In the genomic region with DNA sequence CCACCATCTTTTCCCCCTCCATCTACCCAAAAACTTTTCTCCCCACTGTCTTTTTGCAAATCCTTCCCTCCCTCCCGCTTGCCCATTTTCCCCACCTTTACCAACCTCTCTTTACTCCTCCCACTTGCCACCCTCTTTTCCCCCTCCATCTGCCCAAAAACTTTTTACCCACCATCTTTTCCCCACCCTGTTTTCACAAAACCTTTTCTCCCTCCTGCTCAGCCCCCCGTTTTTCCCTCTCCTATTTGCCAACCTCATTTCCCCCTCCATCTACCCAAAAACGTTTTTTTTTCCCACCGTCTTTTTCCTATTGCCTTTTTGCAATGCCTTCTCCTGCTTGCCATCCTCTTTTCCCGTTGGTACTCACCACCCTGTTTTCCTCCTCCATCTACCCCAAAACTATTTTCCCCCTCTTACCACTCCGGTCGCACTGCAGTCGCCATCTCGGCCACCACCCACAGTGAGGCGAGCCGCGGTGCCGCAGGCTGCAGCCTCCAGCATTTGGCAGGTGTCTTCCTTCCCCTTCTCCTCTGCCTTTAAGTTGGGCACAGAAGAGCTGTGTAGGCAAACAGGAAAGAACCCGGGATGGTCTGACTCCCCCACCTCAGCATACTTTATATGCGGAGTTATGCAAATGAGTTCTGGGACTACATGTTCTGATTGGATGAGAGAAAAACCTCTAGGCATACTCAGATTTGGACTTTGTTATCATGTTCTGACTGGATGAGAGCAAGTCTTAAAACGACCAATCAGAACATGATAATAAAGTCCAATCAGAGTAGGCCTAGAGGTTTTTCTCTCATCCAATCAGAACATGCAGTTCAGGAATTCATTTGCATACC, we compare ENCODE assay signal across 29 cellular contexts.
DNase-seq lines count a peak whose midpoint lies in the region; ATAC-seq and TF ChIP-seq lines count a peak whose summit lies in the region.
"Had no signal": no experiment of that assay in that cellular context is flagged by ENCODE, and none has a peak within 500 bp of the region (broad histone marks: within the 10 kb centered on the region; RNA-seq: fewer than 3 reads in every experiment).

No MANE protein-coding gene starts in this region.

- no peaks in the 10 kb centered on the region for H3K27me3 ChIP-seq in Peyer's patch

- no peaks in the 10 kb centered on the region for H3K9me3 ChIP-seq in mucosa of descending colon
- H3K9me3 ChIP-seq in Peyer's patch = no peaks in the 10 kb centered on the region
- H3K9me3 ChIP-seq: thoracic aorta had no signal

- no peak overlapping the region for H3K4me3 ChIP-seq in mucosa of descending colon
- H3K4me3 ChIP-seq in Peyer's patch = no peak overlapping the region
- H3K4me3 ChIP-seq: BLaER1, smooth muscle cell, thoracic aorta had no signal

- no peak overlapping the region for H3K27ac ChIP-seq in Peyer's patch
- H3K27ac ChIP-seq: BLaER1, thoracic aorta had no signal

- peaks cover 32% of the 10 kb centered on the region for H3K27me3 Mint-ChIP-seq in activated T-cell treated with anti-CD3 and anti-CD28 coated beads, Interleukin-2, amount 50 U/mL, for 24 hours

- H3K36me3 ChIP-seq in mucosa of descending colon (ENCODE audit: low read depth) = no peaks in the 10 kb centered on the region
- no peaks in the 10 kb centered on the region for H3K36me3 ChIP-seq in Peyer's patch
- H3K36me3 ChIP-seq: BLaER1, thoracic aorta had no signal

- ATAC-seq in mucosa of descending colon (no peak), left lobe of liver (no peak)
- ATAC-seq: activated T-helper 17 cell treated with anti-CD3 and anti-CD28 coated beads, Interleukin-2, amount 50 U/mL, for 72 hours; left ventricle myocardium superior; SK-N-SH treated with all-trans-retinoic acid at 6 μM for 48 hours had no signal

- peaks cover under 1% of the 10 kb centered on the region for H3K4me1 Mint-ChIP-seq in activated T-cell treated with anti-CD3 and anti-CD28 coated beads, Interleukin-2, amount 50 U/mL, for 24 hours (ENCODE audit: low read depth)
- H3K4me1 Mint-ChIP-seq: brain, endodermal cell had no signal

- H3K27ac Mint-ChIP-seq in activated T-cell treated with anti-CD3 and anti-CD28 coated beads, Interleukin-2, amount 50 U/mL, for 24 hours = peak overlapping the region; percentile 57
- H3K27ac Mint-ChIP-seq: activated CD4-positive, alpha-beta memory T cell treated with anti-CD3 and anti-CD28 coated beads for 36 hours; activated T-helper 17 cell treated with anti-CD3 and anti-CD28 coated beads, Interleukin-2, amount 50 U/mL, for 72 hours; brain; endodermal cell; H9; T-helper 1 cell treated with Interleukin-12 subunit alpha and Interleukin-12 subunit beta and Interleukin-4 antibody, amounts not matched to agents 30 μg/mL and 1 μg/mL, for 36 hours had no signal

- TF ChIP-seq POLR2A in Peyer's patch (IDR thresholded peaks at IDR 0.05) = no peak

- no peaks in the 10 kb centered on the region for H3K9me3 Mint-ChIP-seq in activated T-cell treated with anti-CD3 and anti-CD28 coated beads, Interleukin-2, amount 50 U/mL, for 24 hours
- H3K9me3 Mint-ChIP-seq: activated CD4-positive, alpha-beta memory T cell treated with anti-CD3 and anti-CD28 coated beads for 36 hours; activated T-helper 17 cell treated with anti-CD3 and anti-CD28 coated beads, Interleukin-2, amount 50 U/mL, for 72 hours; endodermal cell; T-helper 1 cell treated with Interleukin-12 subunit alpha and Interleukin-12 subunit beta and Interleukin-4 antibody, amounts not matched to agents 30 μg/mL and 1 μg/mL, for 36 hours had no signal

- H3K4me3 Mint-ChIP-seq in activated T-cell treated with anti-CD3 and anti-CD28 coated beads, Interleukin-2, amount 50 U/mL, for 24 hours = no peak overlapping the region
- H3K4me3 Mint-ChIP-seq: activated CD4-positive, alpha-beta memory T cell treated with anti-CD3 and anti-CD28 coated beads for 36 hours; activated T-helper 17 cell treated with anti-CD3 and anti-CD28 coated beads, Interleukin-2, amount 50 U/mL, for 72 hours; brain; endodermal cell; H9; naive B cell; T-helper 1 cell treated with Interleukin-12 subunit alpha and Interleukin-12 subunit beta and Interleukin-4 antibody, amounts not matched to agents 30 μg/mL and 1 μg/mL, for 36 hours had no signal

- no peaks in the 10 kb centered on the region for H3K36me3 Mint-ChIP-seq in activated T-cell treated with anti-CD3 and anti-CD28 coated beads, Interleukin-2, amount 50 U/mL, for 24 hours (ENCODE audit: low read depth)
- H3K36me3 Mint-ChIP-seq: activated CD4-positive, alpha-beta memory T cell treated with anti-CD3 and anti-CD28 coated beads for 36 hours; brain; naive B cell had no signal

- no peak for TF ChIP-seq CTCF in mucosa of descending colon (IDR thresholded peaks at IDR 0.05)
- no peak for TF ChIP-seq CTCF in Peyer's patch (IDR thresholded peaks at IDR 0.05)

- intact Hi-C loops in mucosa of descending colon (cut with DNase I, micrococcal nuclease) = no loop called here

- in situ Hi-C loops in KBM-7 (cut with MboI; ENCODE audit: low pct_unique_long_range_greater_than_20kb, low sequenced_read_pairs) = no loop called here

- H3K4me1 ChIP-seq in mucosa of descending colon (ENCODE audit: low read depth) = no peaks in the 10 kb centered on the region
- H3K4me1 ChIP-seq in Peyer's patch = no peaks in the 10 kb centered on the region

- no peak for DNase-seq in activated T-cell treated with anti-CD3 and anti-CD28 coated beads, Interleukin-2, amount 50 U/mL, for 24 hours
- DNase-seq in activated T-cell treated with anti-CD3 and anti-CD28 coated beads, Interleukin-2, amount 50 U/mL, for 48 hours = no peak
- DNase-seq in KBM-7 (peak; percentile 0), NCI-H82 treated with DMSO at 0.1 percent for 48 hours (lab: John Stamatoyannopoulos, UW; ENCODE audit: unreplicated experiment) (peak; percentile 6), mucosa of descending colon (no peak), left lobe of liver (ENCODE audit: low spot score) (no peak), Peyer's patch (no peak)
- DNase-seq: activated CD4-positive, alpha-beta memory T cell treated with anti-CD3 and anti-CD28 coated beads for 36 hours; activated CD8-positive, alpha-beta memory T cell treated with anti-CD3 and anti-CD28 coated beads, Interleukin-2, amount 50 U/mL, for 4 hours; activated naive CD4-positive, alpha-beta T cell treated with anti-CD3 and anti-CD28 coated beads, Interleukin-2, amount 50 U/mL, for 16 hours; amniotic stem cell; dermis blood vessel endothelial cell; DMS153; endodermal cell; H9; islet precursor cell; left ventricle myocardium superior; naive B cell; NCI-H1048; NCI-H187 treated with DMSO at 0.1 percent for 48 hours; NCI-H526 treated with DMSO at 0.1 percent for 48 hours; stimulated activated naive CD4-positive, alpha-beta T cell treated with Interleukin-2 at 50 U/mL for 16 hours had no signal

Comparison
In these comparisons a context has a peak if more than half of its experiments do, and no peak if none do; other contexts are left out.
1. DNase-seq: peak in KBM-7 (single experiment) and NCI-H82 treated with DMSO at 0.1 percent for 48 hours (single experiment); none in activated T-cell treated with anti-CD3 and anti-CD28 coated beads, Interleukin-2, amount 50 U/mL, for 24 hours (single experiment), activated T-cell treated with anti-CD3 and anti-CD28 coated beads, Interleukin-2, amount 50 U/mL, for 48 hours (0 of 2), mucosa of descending colon (0 of 3), left lobe of liver (single experiment) and Peyer's patch (0 of 3).